ENCODE assay signal across 25 cellular contexts in genomic region chr3:62863648-62864047, GRCh38. TPM values are rescaled to one million over a fixed set of nuclear protein-coding genes. Genes with fewer than 3 reads are reported as not detected.
"Had no signal": no experiment of that assay in that cellular context is flagged by ENCODE, and none has a peak within 500 bp of the region (broad histone marks: within the 10 kb centered on the region; RNA-seq: fewer than 3 reads in every experiment).

No MANE protein-coding gene starts in this region.

- H3K27ac ChIP-seq: heart right ventricle, spleen, testis, tibial nerve, upper lobe of right lung, vagina had no signal

- H3K27me3 Mint-ChIP-seq: dendritic cell treated with granulocyte-macrophage colony-stimulating factor and Interleukin-4, amounts not matched to agents 40 ng/mL and 50 ng/mL, for 4 days; effector memory CD8-positive, alpha-beta T cell; stimulated activated memory B cell treated with anti-CD40 and anti-IgM and Interleukin-4, amounts not matched to agents 10 μg/mL and 1 μg/mL and 100 μg/mL, for 72 hours had no signal

- H3K36me3 ChIP-seq: heart right ventricle, spleen, tibial nerve, upper lobe of right lung, vagina had no signal

- H3K4me1 ChIP-seq: heart right ventricle, spleen, testis, tibial nerve, upper lobe of right lung, vagina had no signal

- H3K9me3 ChIP-seq: heart right ventricle, mucosa of descending colon, spleen, testis, tibial nerve, upper lobe of right lung, vagina had no signal

- ATAC-seq: effector memory CD8-positive, alpha-beta T cell; heart right ventricle; left lobe of liver; mucosa of descending colon; naive thymus-derived CD8-positive, alpha-beta T cell; sciatic nerve; stimulated activated memory B cell treated with anti-CD40 and anti-IgM and Interleukin-4, amounts not matched to agents 10 μg/mL and 1 μg/mL and 100 μg/mL, for 72 hours; stimulated activated naive CD8-positive, alpha-beta T cell treated with anti-CD3 and anti-CD28 coated beads, Interleukin-15, amount 100 ng/mL, for 72 hours; upper lobe of right lung had no signal

- H3K27me3 ChIP-seq: heart right ventricle, spleen, testis, tibial nerve, upper lobe of right lung, vagina had no signal

- H3K4me1 Mint-ChIP-seq: naive thymus-derived CD8-positive, alpha-beta T cell; stimulated activated memory B cell treated with anti-CD40 and anti-IgM and Interleukin-4, amounts not matched to agents 10 μg/mL and 1 μg/mL and 100 μg/mL, for 72 hours; stimulated activated naive CD8-positive, alpha-beta T cell treated with anti-CD3 and anti-CD28 coated beads, Interleukin-15, amount 100 ng/mL, for 72 hours had no signal

- DNase-seq: effector memory CD8-positive, alpha-beta T cell; erythroblast; heart right ventricle; hypothalamus; kidney glomerular epithelial cell; mammary epithelial cell; mucosa of descending colon; naive thymus-derived CD8-positive, alpha-beta T cell; posterior cingulate gyrus; spleen; stimulated activated CD4-positive, alpha-beta T cell treated with anti-CD3 and anti-CD28 coated beads, Interleukin-15, amount 100 ng/mL, for 24 hours; stimulated activated CD4-positive, alpha-beta T cell treated with anti-CD3 and anti-CD28 coated beads, Interleukin-1b, Interleukin-23, amount 100 ng/mL, for 48 hours; stimulated activated CD4-positive, alpha-beta T cell treated with anti-CD3 and anti-CD28 coated beads, Interleukin-4, amount 100 ng/mL, for 24 hours; stimulated activated naive CD8-positive, alpha-beta T cell treated with anti-CD3 and anti-CD28 coated beads, Interleukin-15, amount 100 ng/mL, for 72 hours; testis; upper lobe of right lung had no signal

- H3K27ac Mint-ChIP-seq: dendritic cell treated with granulocyte-macrophage colony-stimulating factor and Interleukin-4, amounts not matched to agents 40 ng/mL and 50 ng/mL, for 4 days; effector memory CD8-positive, alpha-beta T cell; naive thymus-derived CD8-positive, alpha-beta T cell; stimulated activated memory B cell treated with anti-CD40 and anti-IgM and Interleukin-4, amounts not matched to agents 10 μg/mL and 1 μg/mL and 100 μg/mL, for 72 hours; stimulated activated naive CD8-positive, alpha-beta T cell treated with anti-CD3 and anti-CD28 coated beads, Interleukin-15, amount 100 ng/mL, for 72 hours had no signal

- H3K4me3 ChIP-seq: heart right ventricle, mucosa of descending colon, spleen, testis, tibial nerve, upper lobe of right lung, vagina had no signal

- H3K4me3 Mint-ChIP-seq: dendritic cell treated with granulocyte-macrophage colony-stimulating factor and Interleukin-4, amounts not matched to agents 40 ng/mL and 50 ng/mL, for 4 days; effector memory CD8-positive, alpha-beta T cell; naive thymus-derived CD8-positive, alpha-beta T cell; stimulated activated memory B cell treated with anti-CD40 and anti-IgM and Interleukin-4, amounts not matched to agents 10 μg/mL and 1 μg/mL and 100 μg/mL, for 72 hours; stimulated activated naive CD8-positive, alpha-beta T cell treated with anti-CD3 and anti-CD28 coated beads, Interleukin-15, amount 100 ng/mL, for 72 hours had no signal

- H3K9me3 Mint-ChIP-seq: dendritic cell treated with granulocyte-macrophage colony-stimulating factor and Interleukin-4, amounts not matched to agents 40 ng/mL and 50 ng/mL, for 4 days; stimulated activated memory B cell treated with anti-CD40 and anti-IgM and Interleukin-4, amounts not matched to agents 10 μg/mL and 1 μg/mL and 100 μg/mL, for 72 hours had no signal

- H3K36me3 Mint-ChIP-seq: naive thymus-derived CD8-positive, alpha-beta T cell; stimulated activated memory B cell treated with anti-CD40 and anti-IgM and Interleukin-4, amounts not matched to agents 10 μg/mL and 1 μg/mL and 100 μg/mL, for 72 hours had no signal

RNA-seq across cellular contexts. Expression of gene CADPS, which starts 11.6 kb away (rescaled TPM):
- total RNA-seq: glomerular endothelial cell; mammary epithelial cell; naive thymus-derived CD8-positive, alpha-beta T cell; osteocyte; pulmonary artery endothelial cell had no signal
- polyA plus RNA-seq: mammary epithelial cell; naive thymus-derived CD8-positive, alpha-beta T cell had no signal
